In genomic region chr12:32196250-32197198, GRCh38 we compare ENCODE assay signal across 20 cellular contexts.
DNase-seq lines count a peak whose midpoint lies in the region; ATAC-seq, FAIRE-seq and TF ChIP-seq lines count a peak whose summit lies in the region.
"Had no signal": no experiment of that assay in that cellular context is flagged by ENCODE, and none has a peak within 500 bp of the region (broad histone marks: within the 10 kb centered on the region; RNA-seq: fewer than 3 reads in every experiment).

No MANE protein-coding gene starts in this region.

- no peaks in the 10 kb centered on the region for H3K27me3 Mint-ChIP-seq in activated CD8-positive, alpha-beta memory T cell treated with anti-CD3 and anti-CD28 coated beads, Interleukin-2, amount 10 ng/mL, durations not matched to agents 7 days and 5 days
- H3K27me3 Mint-ChIP-seq in endodermal cell (ENCODE audit: insufficient read depth): no peaks in the 10 kb centered on the region

- CTCF ChIA-PET in activated CD8-positive, alpha-beta memory T cell treated with anti-CD3 and anti-CD28 coated beads, Interleukin-2, amount 10 ng/mL, durations not matched to agents 7 days and 5 days (lab: Charles Lee): no interaction called here

- peaks cover 16% of the 10 kb centered on the region for H3K4me1 Mint-ChIP-seq in activated CD8-positive, alpha-beta memory T cell treated with anti-CD3 and anti-CD28 coated beads, Interleukin-2, amount 10 ng/mL, durations not matched to agents 7 days and 5 days
- no peaks in the 10 kb centered on the region for H3K4me1 Mint-ChIP-seq in endodermal cell

- H3K9me3 Mint-ChIP-seq in activated CD8-positive, alpha-beta memory T cell treated with anti-CD3 and anti-CD28 coated beads, Interleukin-2, amount 10 ng/mL, durations not matched to agents 7 days and 5 days (ENCODE audit: low read depth): peaks cover 9% of the 10 kb centered on the region
- peaks cover 55% of the 10 kb centered on the region for H3K9me3 Mint-ChIP-seq in endodermal cell

- ATAC-seq in activated CD8-positive, alpha-beta memory T cell treated with anti-CD3 and anti-CD28 coated beads, Interleukin-2, amount 10 ng/mL, durations not matched to agents 7 days and 5 days: peak; percentile 39
- no peak for ATAC-seq in GM18868 (IDR thresholded peaks at IDR 0.05; ENCODE audit: unreplicated experiment)
- no peak for ATAC-seq in GM21529 (IDR thresholded peaks at IDR 0.05; ENCODE audit: unreplicated experiment)
- ATAC-seq: GM23338 had no signal

- 0 out of 2 replicates have a peak overlapping the region, but pooled peaks have one; percentile 18 for H3K4me2 ChIP-seq in OCI-LY3 (ENCODE audit: low read length)
- H3K4me2 ChIP-seq: GM23338 had no signal

- H3K27ac ChIP-seq in OCI-LY3 (ENCODE audit: low read length) (no peak overlapping the region), endodermal cell (ENCODE audit: low read depth, low read length) (no peak overlapping the region)
- H3K27ac ChIP-seq: C4-2B, SK-N-MC had no signal

- no peak for DNase-seq in activated CD8-positive, alpha-beta memory T cell treated with anti-CD3 and anti-CD28 coated beads, Interleukin-2, amount 10 ng/mL, durations not matched to agents 7 days and 5 days
- no peak for DNase-seq in activated CD8-positive, alpha-beta memory T cell treated with anti-CD3 and anti-CD28 coated beads, Interleukin-2, amount 50 U/mL, for 48 hours
- no peak for DNase-seq in GM12892 (ENCODE audit: insufficient read length)
- DNase-seq in endodermal cell: no peak
- no peak for DNase-seq in H54 (ENCODE audit: insufficient read length, low spot score)
- DNase-seq: DMS 273 treated with DMSO at 0.1 percent for 48 hours, GDM1, Kasumi-1, NCI-H1105, NCI-H1694, NCI-H510A treated with DMSO at 0.1 percent for 48 hours, NCI-H82 had no signal

- H3K36me3 Mint-ChIP-seq in activated CD8-positive, alpha-beta memory T cell treated with anti-CD3 and anti-CD28 coated beads, Interleukin-2, amount 10 ng/mL, durations not matched to agents 7 days and 5 days: peaks cover 13% of the 10 kb centered on the region
- H3K36me3 Mint-ChIP-seq in endodermal cell (ENCODE audit: low read depth): peaks cover 65% of the 10 kb centered on the region

- H3K4me3 ChIP-seq in OCI-LY3 (ENCODE audit: low read length) (no peak overlapping the region), endodermal cell (ENCODE audit: low read length) (peak overlapping the region; percentile 22)
- H3K4me3 ChIP-seq: GM23338, SK-N-MC had no signal

- H3K27me3 ChIP-seq in OCI-LY3 (ENCODE audit: low read depth, low read length) (no peaks in the 10 kb centered on the region), endodermal cell (ENCODE audit: control insufficient read depth, insufficient read depth, low read length, poor library complexity, severe bottlenecking) (no peaks in the 10 kb centered on the region)

- no peaks in the 10 kb centered on the region for H3K79me2 ChIP-seq in OCI-LY3 (ENCODE audit: low read length)

- TF ChIP-seq CTCF in OCI-LY3 (IDR thresholded peaks at IDR 0.05; ENCODE audit: low read depth, low read length): no peak
- no peak for TF ChIP-seq CTCF in endodermal cell (conservative IDR thresholded peaks at IDR 0.05)

- FAIRE-seq in GM12892 (lab: Jason Lieb, UNC): peak; percentile 17
- FAIRE-seq in H54 (lab: Jason Lieb, UNC): no peak
- FAIRE-seq: A204.1, GM12891 had no signal

- peaks cover 3% of the 10 kb centered on the region for H3K36me3 ChIP-seq in OCI-LY3 (replicated peaks; ENCODE audit: low read depth, low read length)
- peaks cover 9% of the 10 kb centered on the region for H3K36me3 ChIP-seq in endodermal cell (ENCODE audit: control insufficient read depth, insufficient read depth, low read length)

- H3K4me1 ChIP-seq in OCI-LY3 (ENCODE audit: low read length) (peaks cover 6% of the 10 kb centered on the region), endodermal cell (ENCODE audit: control insufficient read depth, insufficient read depth, low read length) (no peaks in the 10 kb centered on the region)

- WGBS in endodermal cell (ENCODE audit: insufficient coverage in 1 of 2, insufficient read length in 1 of 2), 2 experiments: 93 to 95% methylated on average over 3 to 6 of the region's 6 CpGs

- H3K9me3 ChIP-seq in OCI-LY3 (ENCODE audit: insufficient read depth, low read length) (peaks cover 10% of the 10 kb centered on the region; the same call in 1 of the 2 replicates), endodermal cell (ENCODE audit: control insufficient read depth, low read length) (peaks cover 75% of the 10 kb centered on the region)

- H3K4me3 Mint-ChIP-seq in activated CD8-positive, alpha-beta memory T cell treated with anti-CD3 and anti-CD28 coated beads, Interleukin-2, amount 10 ng/mL, durations not matched to agents 7 days and 5 days: no peak overlapping the region
- no peak overlapping the region for H3K4me3 Mint-ChIP-seq in endodermal cell
- H3K4me3 Mint-ChIP-seq: GM23338 had no signal

- TF ChIP-seq POLR2A in GM12892 (IDR thresholded peaks at IDR 0.05; ENCODE audit: low read depth, low read length) (no peak), H54 (IDR thresholded peaks at IDR 0.05; ENCODE audit: low read depth, low read length) (no peak)

- H3K9ac ChIP-seq in OCI-LY3 (ENCODE audit: low read length) (no peak overlapping the region), endodermal cell (ENCODE audit: extremely low read depth, low read length, poor library complexity, severe bottlenecking) (no peak overlapping the region)

- H3K27ac Mint-ChIP-seq in activated CD8-positive, alpha-beta memory T cell treated with anti-CD3 and anti-CD28 coated beads, Interleukin-2, amount 10 ng/mL, durations not matched to agents 7 days and 5 days: no peak overlapping the region
- no peak overlapping the region for H3K27ac Mint-ChIP-seq in endodermal cell
- H3K27ac Mint-ChIP-seq: GM23338 had no signal

- no peak overlapping the region for H2AFZ ChIP-seq in OCI-LY3 (ENCODE audit: low read depth, low read length)
- H2AFZ ChIP-seq: GM23338 had no signal

- H4K20me1 ChIP-seq in OCI-LY3 (ENCODE audit: insufficient read depth, low read length): no peaks in the 10 kb centered on the region
